ENCODE assay signal across 11 cellular contexts in the genomic region with DNA sequence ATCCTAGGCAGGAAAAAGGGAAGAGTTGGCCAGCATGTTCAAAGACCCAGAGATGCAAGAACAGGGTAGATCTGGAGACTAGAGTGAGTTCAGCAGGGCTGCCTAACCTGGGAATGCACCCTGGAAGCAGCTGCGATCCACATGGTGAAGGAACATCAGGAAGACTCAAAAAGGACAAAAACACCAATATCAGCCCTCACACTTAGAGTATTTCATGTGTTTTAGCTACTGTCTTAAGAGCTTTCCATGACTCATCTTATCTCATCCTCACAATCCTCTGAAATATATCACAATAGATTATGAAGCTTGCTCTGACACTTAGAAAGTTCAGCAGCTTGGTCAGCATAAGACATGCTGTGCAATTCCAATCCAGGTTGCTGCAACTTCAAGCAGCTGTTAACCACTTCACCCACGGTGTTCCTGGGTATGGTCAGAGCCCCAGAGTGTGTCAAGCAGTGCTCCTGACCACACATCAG.
DNase-seq lines count a peak whose midpoint lies in the region; ATAC-seq and TF ChIP-seq lines count a peak whose summit lies in the region.
"Had no signal": no experiment of that assay in that cellular context is flagged by ENCODE, and none has a peak within 500 bp of the region (broad histone marks: within the 10 kb centered on the region; RNA-seq: fewer than 3 reads in every experiment).

No MANE protein-coding gene starts in this region.

- no peaks in the 10 kb centered on the region for H3K36me3 ChIP-seq in heart right ventricle
- H3K36me3 ChIP-seq in upper lobe of left lung = no peaks in the 10 kb centered on the region

- H3K4me1 ChIP-seq in heart right ventricle = peaks cover 0 to 39% (median 21%) of the 10 kb centered on the region in 9 donors
- H3K4me1 ChIP-seq in upper lobe of left lung = peaks cover 2 to 12% (median 6%) of the 10 kb centered on the region in 4 donors

- TF ChIP-seq EP300 in upper lobe of left lung (IDR thresholded peaks at IDR 0.05) = no peak

- no peak for TF ChIP-seq POLR2A in upper lobe of left lung (IDR thresholded peaks at IDR 0.05)

- peak overlapping the region in 3 of 10 donors; percentile 18 to 39 (median 32) for H3K27ac ChIP-seq in heart right ventricle
- H3K27ac ChIP-seq in upper lobe of left lung = no peak overlapping the region

- intact Hi-C loops in heart right ventricle (cut with DNase I) = no loop called here

- peak in 7 of 8 donors; percentile 26 to 50 (median 34) for ATAC-seq in heart right ventricle
- ATAC-seq in upper lobe of left lung (ENCODE audit: low FRiP score in 2 of 2) = peak; percentile 34 to 73
- no peak for ATAC-seq in GM18519 (IDR thresholded peaks at IDR 0.05; ENCODE audit: low FRiP score, unreplicated experiment)
- ATAC-seq: activated T-cell treated with anti-CD3 and anti-CD28 coated beads, Interleukin-2, amount 50 U/mL, for 4 hours had no signal

- H3K9me3 ChIP-seq in heart right ventricle = no peaks in the 10 kb centered on the region
- no peaks in the 10 kb centered on the region for H3K9me3 ChIP-seq in upper lobe of left lung

- DNase-seq in HS-5 (ENCODE audit: low read depth) = peak; percentile 16
- DNase-seq in astrocyte of the spinal cord (ENCODE audit: low read depth, low spot score) = peak; percentile 79
- DNase-seq in heart right ventricle = no peak
- no peak for DNase-seq in upper lobe of left lung
- DNase-seq in medulla oblongata (ENCODE audit: extremely low spot score) = no peak
- DNase-seq in T-helper 9 cell = no peak
- DNase-seq: activated T-cell treated with anti-CD3 and anti-CD28 coated beads, Interleukin-2, amount 50 U/mL, for 4 hours; cortex of kidney; MM.1S; stimulated activated naive B cell treated with anti-CD40 and anti-IgM and Interleukin-4, amounts not matched to agents 10 μg/mL and 1 μg/mL and 100 μg/mL, for 72 hours had no signal

- H3K4me3 ChIP-seq in astrocyte of the spinal cord (ENCODE audit: low read depth, low read length) = no peak overlapping the region
- no peak overlapping the region for H3K4me3 ChIP-seq in heart right ventricle
- H3K4me3 ChIP-seq in upper lobe of left lung = no peak overlapping the region

- in situ Hi-C loops in astrocyte of the spinal cord (cut with HindIII; ENCODE audit: low sequenced_read_pairs) = no loop called here

- TF ChIP-seq CTCF in astrocyte of the spinal cord (IDR thresholded peaks at IDR 0.05; ENCODE audit: low read depth, low read length) (no peak), heart right ventricle (IDR thresholded peaks at IDR 0.05) (no peak), upper lobe of left lung (IDR thresholded peaks at IDR 0.05) (no peak)

- 65 to 68% methylated on average over 2 of the region's 2 CpGs for WGBS in heart right ventricle, 2 donors
- 62 to 90% methylated on average over 1 to 2 of the region's 2 CpGs for WGBS in upper lobe of left lung, 2 donors

- H3K27me3 ChIP-seq in heart right ventricle (no peaks in the 10 kb centered on the region), upper lobe of left lung (no peaks in the 10 kb centered on the region)

Comparison
In these comparisons a context has a peak if more than half of its experiments do, and no peak if none do; other contexts are left out.
1. DNase-seq: peak in HS-5 (single experiment) and astrocyte of the spinal cord (single experiment); none in heart right ventricle (0 of 2), upper lobe of left lung (0 of 2), medulla oblongata (single experiment) and T-helper 9 cell (single experiment).